Comparison of ENCODE assay signal across 8 cellular contexts in the genomic region with DNA sequence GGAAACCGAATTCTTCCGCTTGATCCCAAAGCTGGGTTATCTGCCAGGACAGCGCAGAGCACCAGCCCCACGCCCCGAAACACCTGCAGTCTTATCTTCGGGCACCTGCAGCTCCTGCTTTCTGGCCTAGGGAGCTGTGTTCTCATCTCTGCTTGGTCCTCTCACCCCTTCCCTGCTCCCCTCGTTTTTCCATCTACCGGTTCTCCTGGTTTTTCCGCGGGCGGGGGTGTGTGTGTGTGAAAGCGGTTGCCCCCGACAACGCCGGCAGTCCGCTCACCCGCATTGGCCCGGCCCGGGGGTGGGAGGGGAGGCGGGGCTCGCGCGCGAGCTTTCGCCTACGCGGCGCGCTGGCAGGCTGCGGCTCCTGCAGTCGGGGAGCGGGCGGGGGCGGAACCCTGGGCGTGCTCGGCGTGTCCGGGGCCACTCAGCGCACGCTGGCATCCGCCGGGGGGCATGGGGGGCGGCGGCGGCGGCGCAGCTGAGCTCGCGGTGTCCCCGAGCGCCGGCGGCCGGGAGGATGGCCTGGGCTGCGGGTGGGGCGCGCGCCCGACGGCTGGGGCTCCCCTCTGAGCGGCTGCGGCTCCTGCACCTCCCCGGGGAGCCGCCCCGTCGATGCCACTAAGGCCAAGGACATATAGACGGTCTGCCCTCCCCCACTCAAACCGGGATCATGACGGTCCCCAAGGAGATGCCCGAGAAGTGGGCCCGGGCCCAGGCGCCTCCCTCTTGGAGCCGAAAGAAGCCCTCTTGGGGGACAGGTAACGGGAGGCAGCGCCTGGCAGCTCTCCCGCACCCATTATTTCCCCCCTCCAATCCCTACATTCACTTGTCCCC. TPM values are rescaled to one million over a fixed set of nuclear protein-coding genes. Genes with fewer than 3 reads are reported as not detected.
A peak's percentile ranks its signal among the peaks of the same experiment; 100 is the strongest.
DNase-seq lines count a peak whose midpoint lies in the region; ATAC-seq, FAIRE-seq and TF ChIP-seq lines count a peak whose summit lies in the region.

No MANE protein-coding gene starts in this region.

- peaks cover 29% of the 10 kb centered on the region for H3K36me3 Mint-ChIP-seq in activated CD4-positive, alpha-beta T cell treated with anti-CD3 and anti-CD28 coated beads for 36 hours (ENCODE audit: low read depth)

- peak overlapping the region; percentile 29 to 65 for H3K4me3 ChIP-seq in kidney (ENCODE audit: low read length in 2 of 2)

- H3K4me3 Mint-ChIP-seq in activated CD4-positive, alpha-beta T cell treated with anti-CD3 and anti-CD28 coated beads for 36 hours = peak overlapping the region; percentile 70

- no peak overlapping the region for H3K27ac Mint-ChIP-seq in activated CD4-positive, alpha-beta T cell treated with anti-CD3 and anti-CD28 coated beads for 36 hours

- no peaks in the 10 kb centered on the region for H3K36me3 ChIP-seq in kidney (ENCODE audit: control insufficient read depth in 1 of 2, insufficient read depth in 2 of 2, low read length in 2 of 2)

- FAIRE-seq in kidney (lab: Jason Lieb, UNC) = no peak

- peaks cover 5 to 24% of the 10 kb centered on the region in 2 donors for H3K4me1 ChIP-seq in kidney (ENCODE audit: control insufficient read depth in 1 of 2, insufficient read depth in 1 of 2, low read depth in 1 of 2, low read length in 2 of 2)

- POLR2A ChIA-PET in activated CD4-positive, alpha-beta T cell treated with anti-CD3 and anti-CD28 coated beads for 36 hours (lab: Charles Lee) = interaction anchor here (0.6 kb wide), 1 partner anchor 135 kb away, joined by 3 read pairs; no protein-coding TSS in a partner anchor

- ATAC-seq in activated CD4-positive, alpha-beta T cell treated with anti-CD3 and anti-CD28 coated beads for 36 hours = peak; percentile 42

- TF ChIP-seq CTCF in kidney (IDR thresholded peaks at IDR 0.05; ENCODE audit: borderline replicate concordance, extremely low read depth, insufficient read depth) = no peak

- intact Hi-C loops in activated CD4-positive, alpha-beta T cell treated with anti-CD3 and anti-CD28 coated beads for 36 hours (cut with DNase I, micrococcal nuclease) = loop anchor here (1.0 to 5.0 kb wide), 5 partner anchors 56 to 336 kb away; a partner anchor contains a TSS
- intact Hi-C loops in kidney (cut with DNase I) = no loop called here

- DNase-seq in NCI-H187 (lab: John Stamatoyannopoulos, UW) (peak; percentile 39 to 80), NCI-H187 treated with DMSO at 0.1 percent for 48 hours (lab: John Stamatoyannopoulos, UW) (no peak), NCI-H146 treated with DMSO at 0.1 percent for 48 hours (lab: John Stamatoyannopoulos, UW; ENCODE audit: unreplicated experiment) (peak; percentile 60), cerebellar cortex (ENCODE audit: low spot score) (peak; percentile 73), kidney (peak; percentile 96), NCI-H524 (lab: John Stamatoyannopoulos, UW) (no peak)
- peak; percentile 92 for DNase-seq in activated CD4-positive, alpha-beta T cell treated with anti-CD3 and anti-CD28 coated beads for 36 hours
- DNase-seq in stimulated activated CD4-positive, alpha-beta T cell treated with anti-CD3 and anti-CD28 coated beads, Interleukin-15, amount 100 ng/mL, for 24 hours = peak; percentile 93

- CTCF ChIA-PET in activated CD4-positive, alpha-beta T cell treated with anti-CD3 and anti-CD28 coated beads for 36 hours (lab: Charles Lee) = interaction anchor here (0.6 to 1.4 kb wide), 12 partner anchors 9 to 1542 kb away, joined by 3 to 6 read pairs (median 3); no protein-coding TSS in a partner anchor

- peaks cover 57% of the 10 kb centered on the region for H3K4me1 Mint-ChIP-seq in activated CD4-positive, alpha-beta T cell treated with anti-CD3 and anti-CD28 coated beads for 36 hours

- no peak overlapping the region for H3K9ac ChIP-seq in kidney (ENCODE audit: low read length in 2 of 2)

- H3K9me3 ChIP-seq in kidney (ENCODE audit: control insufficient read depth in 1 of 2, low read length in 2 of 2) = no peaks in the 10 kb centered on the region

- H3K9me3 Mint-ChIP-seq in activated CD4-positive, alpha-beta T cell treated with anti-CD3 and anti-CD28 coated beads for 36 hours (ENCODE audit: low read depth) = no peaks in the 10 kb centered on the region

- H3K27ac ChIP-seq in kidney (ENCODE audit: low read depth in 2 of 2, low read length in 2 of 2) = no peak overlapping the region

- H3K27me3 Mint-ChIP-seq in activated CD4-positive, alpha-beta T cell treated with anti-CD3 and anti-CD28 coated beads for 36 hours = no peaks in the 10 kb centered on the region

RNA-seq across cellular contexts. Expression of a gene that starts 3.2 kb away (rescaled TPM):
- total RNA-seq in activated CD4-positive, alpha-beta T cell treated with anti-CD3 and anti-CD28 coated beads for 36 hours = 10 to 100 TPM; 48.2 TPM
- total RNA-seq in kidney = 40.9 TPM
- polyA plus RNA-seq in kidney (ENCODE audit: insufficient read depth, low read depth, low replicate concordance) = 6.2 TPM

RNA-seq across cellular contexts. Expression of a gene that starts 7.6 kb away (rescaled TPM):
- total RNA-seq in activated CD4-positive, alpha-beta T cell treated with anti-CD3 and anti-CD28 coated beads for 36 hours = not detected
- not detected for total RNA-seq in kidney
- not detected for polyA plus RNA-seq in kidney (ENCODE audit: insufficient read depth, low read depth, low replicate concordance)

RNA-seq across cellular contexts. Expression of a gene that starts 56.1 kb away (rescaled TPM):
- 100 to 1,000 TPM; 177 to 225 TPM for total RNA-seq in activated CD4-positive, alpha-beta T cell treated with anti-CD3 and anti-CD28 coated beads for 36 hours
- 74.8 TPM for total RNA-seq in kidney
- polyA plus RNA-seq in kidney (ENCODE audit: insufficient read depth, low read depth, low replicate concordance) = 153 TPM

Comparison
In these comparisons a context has a peak if more than half of its experiments do, and no peak if none do; other contexts are left out.
1. DNase-seq: peak in NCI-H187 (2 of 2), NCI-H146 treated with DMSO at 0.1 percent for 48 hours (single experiment), activated CD4-positive, alpha-beta T cell treated with anti-CD3 and anti-CD28 coated beads for 36 hours (single experiment), cerebellar cortex (single experiment), kidney (single experiment) and stimulated activated CD4-positive, alpha-beta T cell treated with anti-CD3 and anti-CD28 coated beads, Interleukin-15, amount 100 ng/mL, for 24 hours (single experiment); none in NCI-H187 treated with DMSO at 0.1 percent for 48 hours (single experiment) and NCI-H524 (0 of 2).